Comparison of ENCODE assay signal across 23 cellular contexts in genomic region chr7:1698951-1699350, GRCh38. TPM values are rescaled to one million over a fixed set of nuclear protein-coding genes. Genes with fewer than 3 reads are reported as not detected.
A peak's percentile ranks its signal among the peaks of the same experiment; 100 is the strongest.
DNase-seq lines count a peak whose midpoint lies in the region; FAIRE-seq and TF ChIP-seq lines count a peak whose summit lies in the region.
"Had no signal": no experiment of that assay in that cellular context is flagged by ENCODE, and none has a peak within 500 bp of the region (broad histone marks: within the 10 kb centered on the region; RNA-seq: fewer than 3 reads in every experiment).

No MANE protein-coding gene starts in this region.

- POLR2A ChIA-PET in HEK293 (lab: Yijun Ruan, JAX), result no interaction called here

- no peaks in the 10 kb centered on the region for H3K36me3 ChIP-seq in HEK293 (ENCODE audit: control insufficient read depth in 2 of 2, insufficient read depth in 1 of 2, low read length in 2 of 2)
- H3K36me3 ChIP-seq: BE2C had no signal

- DNase-seq in ELF-1 (ENCODE audit: low read depth, low spot score), result peak; percentile 0
- DNase-seq in mesenteric fat pad (ENCODE audit: low spot score), result peak; percentile 22
- peak; percentile 15 for DNase-seq in ureter (ENCODE audit: low spot score)
- no peak for DNase-seq in RCC 7860 (ENCODE audit: low spot score)
- DNase-seq in cortex of kidney (lab: John Stamatoyannopoulos, UW), result no peak
- no peak for DNase-seq in glomerular visceral epithelial cell (ENCODE audit: extremely low spot score)
- DNase-seq: ACHN; BE2C; C1 segment of cervical spinal cord; CD4-positive, CD25-positive, alpha-beta regulatory T cell; CD8-positive, alpha-beta memory T cell; COR-L47; DMS 273 treated with DMSO at 0.1 percent for 48 hours; DMS53; DND-41; EL had no signal

- H3K4me1 ChIP-seq in HEK293 (ENCODE audit: control insufficient read depth, insufficient read depth, low read length), result no peaks in the 10 kb centered on the region

- FAIRE-seq in RCC 7860 (lab: Jason Lieb, UNC), result no peak
- FAIRE-seq: A204.1, G401.6, GM12891, GM19239, H1, HepG2 had no signal

- no peak for TF ChIP-seq CTCF in HEK293 (tag by site-specific recombination; IDR thresholded peaks at IDR 0.05)

- CTCF ChIA-PET in HEK293 (lab: Yijun Ruan, JAX), result interaction anchor here (0.9 to 1.1 kb wide), 2 partner anchors 9 to 11 kb away, joined by 3 to 10 read pairs; no protein-coding TSS in a partner anchor

- H3K27ac ChIP-seq in HEK293 (ENCODE audit: extremely low read depth, low read depth, low read length), result no peak overlapping the region

- no peak overlapping the region for H3K4me3 ChIP-seq in HEK293 (ENCODE audit: low read depth, low read length)

- H3K9me3 ChIP-seq in HEK293 (ENCODE audit: control insufficient read depth, insufficient read depth, low read depth, low read length), result no peaks in the 10 kb centered on the region
- H3K9me3 ChIP-seq: BE2C had no signal

TF ChIP-seq in HEK293, 187 proteins besides CTCF, POLR2A, EP300 and RAD21:
- no peak for TF ChIP-seq ZNF510 (tag by site-specific recombination; IDR thresholded peaks at IDR 0.05; ENCODE audit: insufficient replicate concordance)
- no peak for TF ChIP-seq ZBTB26 (tag by site-specific recombination; optimal IDR thresholded peaks at IDR 0.05)
- TF ChIP-seq ZNF830 (tag by site-specific recombination; IDR thresholded peaks at IDR 0.05; ENCODE audit: low read depth), result no peak
- TF ChIP-seq ZNF146 (tag by site-specific recombination; IDR thresholded peaks at IDR 0.05), result peak; percentile 76
- TF ChIP-seq ZBTB49 (tag by site-specific recombination; IDR thresholded peaks at IDR 0.05; ENCODE audit: low read depth), result no peak
- TF ChIP-seq ZNF175 (tag by site-specific recombination; IDR thresholded peaks at IDR 0.05), result no peak

RNA-seq across cellular contexts. Expression of gene ELFN1, which starts 28.9 kb away (rescaled TPM):
- total RNA-seq in mesenteric fat pad, result 3.7 TPM
- total RNA-seq in ureter, result 1.7 TPM
- total RNA-seq: CD4-positive, CD25-positive, alpha-beta regulatory T cell had no signal

Comparison
In these comparisons a context has a peak if more than half of its experiments do, and no peak if none do; other contexts are left out.
1. DNase-seq: peak in ELF-1 (single experiment), mesenteric fat pad (single experiment) and ureter (single experiment); none in RCC 7860 (single experiment), cortex of kidney (single experiment) and glomerular visceral epithelial cell (single experiment).